Comparison of ENCODE assay signal across 27 cellular contexts in genomic region chr7:142024547-142024946, GRCh38. TPM values are rescaled to one million over a fixed set of nuclear protein-coding genes. Genes with fewer than 3 reads are reported as not detected.
DNase-seq lines count a peak whose midpoint lies in the region; FAIRE-seq lines count a peak whose summit lies in the region.
"Had no signal": no experiment of that assay in that cellular context is flagged by ENCODE, and none has a peak within 500 bp of the region (broad histone marks: within the 10 kb centered on the region; RNA-seq: fewer than 3 reads in every experiment).

No MANE protein-coding gene starts in this region.

- H3K4me1 Mint-ChIP-seq in activated CD4-positive, alpha-beta memory T cell treated with anti-CD3 and anti-CD28 coated beads, Interleukin-2, amount 10 ng/mL, durations not matched to agents 7 days and 5 days, result no peaks in the 10 kb centered on the region
- H3K4me1 Mint-ChIP-seq: stimulated activated naive CD8-positive, alpha-beta T cell treated with anti-CD3 and anti-CD28 coated beads, Interleukin-15, amount 100 ng/mL, for 72 hours; T-helper 17 cell had no signal

- H3K27ac Mint-ChIP-seq in activated CD4-positive, alpha-beta memory T cell treated with anti-CD3 and anti-CD28 coated beads, Interleukin-2, amount 10 ng/mL, durations not matched to agents 7 days and 5 days, result no peak overlapping the region
- H3K27ac Mint-ChIP-seq: CD4-positive, alpha-beta T cell; stimulated activated naive CD8-positive, alpha-beta T cell treated with anti-CD3 and anti-CD28 coated beads, Interleukin-15, amount 100 ng/mL, for 72 hours; T-helper 17 cell had no signal

- peak; percentile 68 for DNase-seq in EL
- peak; percentile 69 for DNase-seq in M059J (ENCODE audit: low read depth)
- peak; percentile 19 for DNase-seq in astrocyte of the hippocampus (ENCODE audit: low read depth, low spot score)
- peak; percentile 27 for DNase-seq in iris pigment epithelial cell (ENCODE audit: low read depth)
- no peak for DNase-seq in GM19239 (ENCODE audit: insufficient read length, low spot score)
- DNase-seq in activated CD4-positive, alpha-beta memory T cell treated with anti-CD3 and anti-CD28 coated beads, Interleukin-2, amount 10 ng/mL, durations not matched to agents 7 days and 5 days, result no peak
- no peak for DNase-seq in middle frontal gyrus (ENCODE audit: extremely low spot score, low spot score)
- DNase-seq in DMS114 treated with DMSO at 0.1 percent for 48 hours (lab: John Stamatoyannopoulos, UW; ENCODE audit: unreplicated experiment), result no peak
- DNase-seq: activated CD4-positive, alpha-beta T cell treated with anti-CD3 and anti-CD28 coated beads for 48 hours; activated CD8-positive, alpha-beta memory T cell treated with anti-CD3 and anti-CD28 coated beads, Interleukin-2, amount 50 U/mL, for 48 hours; amniotic stem cell; CD4-positive, alpha-beta T cell; cerebellar nuclear complex; DMS53; effector CD8-positive, alpha-beta T cell; esophagus squamous epithelium; left lung; NCI-H1417; NCI-H2107; NCI-H524 treated with DMSO at 0.1 percent for 48 hours; SHP77 treated with DMSO at 0.1 percent for 48 hours; stimulated activated CD4-positive, alpha-beta T cell treated with anti-CD3 and anti-CD28 coated beads, Interleukin-4, amount 100 ng/mL, for 24 hours; stimulated activated naive CD8-positive, alpha-beta T cell treated with anti-CD3 and anti-CD28 coated beads, Interleukin-15, amount 100 ng/mL, for 72 hours; T-helper 17 cell had no signal

- H3K9me3 Mint-ChIP-seq in activated CD4-positive, alpha-beta memory T cell treated with anti-CD3 and anti-CD28 coated beads, Interleukin-2, amount 10 ng/mL, durations not matched to agents 7 days and 5 days, result no peaks in the 10 kb centered on the region
- H3K9me3 Mint-ChIP-seq: CD4-positive, alpha-beta T cell; stimulated activated naive CD8-positive, alpha-beta T cell treated with anti-CD3 and anti-CD28 coated beads, Interleukin-15, amount 100 ng/mL, for 72 hours had no signal

- H3K27me3 Mint-ChIP-seq in activated CD4-positive, alpha-beta memory T cell treated with anti-CD3 and anti-CD28 coated beads, Interleukin-2, amount 10 ng/mL, durations not matched to agents 7 days and 5 days, result no peaks in the 10 kb centered on the region
- H3K27me3 Mint-ChIP-seq: stimulated activated naive CD8-positive, alpha-beta T cell treated with anti-CD3 and anti-CD28 coated beads, Interleukin-15, amount 100 ng/mL, for 72 hours had no signal

- H3K36me3 Mint-ChIP-seq in activated CD4-positive, alpha-beta memory T cell treated with anti-CD3 and anti-CD28 coated beads, Interleukin-2, amount 10 ng/mL, durations not matched to agents 7 days and 5 days (ENCODE audit: low read depth), result no peaks in the 10 kb centered on the region

- POLR2A ChIA-PET in activated CD4-positive, alpha-beta memory T cell treated with anti-CD3 and anti-CD28 coated beads, Interleukin-2, amount 10 ng/mL, durations not matched to agents 7 days and 5 days (lab: Charles Lee), result no interaction called here

- H3K4me3 Mint-ChIP-seq in activated CD4-positive, alpha-beta memory T cell treated with anti-CD3 and anti-CD28 coated beads, Interleukin-2, amount 10 ng/mL, durations not matched to agents 7 days and 5 days, result no peak overlapping the region
- H3K4me3 Mint-ChIP-seq: CD4-positive, alpha-beta T cell; stimulated activated naive CD8-positive, alpha-beta T cell treated with anti-CD3 and anti-CD28 coated beads, Interleukin-15, amount 100 ng/mL, for 72 hours; T-helper 17 cell had no signal

- CTCF ChIA-PET in activated CD4-positive, alpha-beta memory T cell treated with anti-CD3 and anti-CD28 coated beads, Interleukin-2, amount 10 ng/mL, durations not matched to agents 7 days and 5 days (lab: Charles Lee), result no interaction called here

- FAIRE-seq in GM19239 (lab: Jason Lieb, UNC), result no peak
- FAIRE-seq: GM12892 had no signal

RNA-seq across cellular contexts. Expression of gene MGAM, which starts 28.9 kb away (rescaled TPM):
- 0.10 and 0.20 TPM in 2 replicates for total RNA-seq in M059J (2014; rRNA removed; shearing (Covaris generic))
- total RNA-seq in activated CD4-positive, alpha-beta memory T cell treated with anti-CD3 and anti-CD28 coated beads, Interleukin-2, amount 10 ng/mL, durations not matched to agents 7 days and 5 days, result under 1 TPM in 1 of 2 experiments, not detected in 1; 0.18 TPM
- total RNA-seq: CD4-positive, alpha-beta T cell had no signal

RNA-seq across cellular contexts. Expression of gene TAS2R38, which starts 51.0 kb away (rescaled TPM):
- total RNA-seq in M059J (2014; rRNA removed; shearing (Covaris generic)), result not detected in 2 replicates
- not detected for total RNA-seq in activated CD4-positive, alpha-beta memory T cell treated with anti-CD3 and anti-CD28 coated beads, Interleukin-2, amount 10 ng/mL, durations not matched to agents 7 days and 5 days
- total RNA-seq: CD4-positive, alpha-beta T cell; esophagus squamous epithelium; left lung; prostate gland; T-helper 17 cell; tibial nerve had no signal

Comparison
In these comparisons a context has a peak if more than half of its experiments do, and no peak if none do; other contexts are left out.
1. DNase-seq: peak in EL (single experiment), M059J (single experiment), astrocyte of the hippocampus (single experiment) and iris pigment epithelial cell (single experiment); none in GM19239 (single experiment), activated CD4-positive, alpha-beta memory T cell treated with anti-CD3 and anti-CD28 coated beads, Interleukin-2, amount 10 ng/mL, durations not matched to agents 7 days and 5 days (single experiment), middle frontal gyrus (single experiment) and DMS114 treated with DMSO at 0.1 percent for 48 hours (single experiment).